ENCODE assay signal across 11 cellular contexts in the genomic region with DNA sequence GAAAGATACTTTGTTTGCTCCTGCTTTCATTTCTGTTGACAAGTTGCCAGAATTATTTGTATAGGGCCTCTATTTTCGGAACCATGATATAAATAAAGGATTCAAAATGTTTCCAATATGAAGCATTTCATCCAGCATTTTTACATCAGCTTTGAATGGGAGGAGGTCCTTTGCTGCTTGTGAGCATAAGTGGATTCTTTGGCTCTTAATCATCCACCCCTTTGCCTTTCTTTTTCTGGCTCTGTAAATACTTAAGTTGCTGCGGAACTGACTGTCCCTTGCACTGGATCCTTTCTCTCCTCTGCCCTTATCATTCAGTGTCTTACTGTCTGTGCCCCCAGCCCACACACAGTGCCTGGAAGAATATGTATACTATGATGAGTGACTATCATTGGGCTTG.
DNase-seq lines count a peak whose midpoint lies in the region; ATAC-seq and TF ChIP-seq lines count a peak whose summit lies in the region.
"Had no signal": no experiment of that assay in that cellular context is flagged by ENCODE, and none has a peak within 500 bp of the region (broad histone marks: within the 10 kb centered on the region; RNA-seq: fewer than 3 reads in every experiment).

No MANE protein-coding gene starts in this region.

- in situ Hi-C loops in GM23248 (cut with MboI): no loop called here

- no peak for ATAC-seq in HG03139 (IDR thresholded peaks at IDR 0.05; ENCODE audit: unreplicated experiment)
- ATAC-seq: activated T-cell treated with anti-CD3 and anti-CD28 coated beads, Interleukin-2, amount 50 U/mL, for 72 hours; naive thymus-derived CD4-positive, alpha-beta T cell had no signal

- intact Hi-C loops in thyroid gland (cut with DNase I): no loop called here

- H3K9me2 ChIP-seq in GM23248 (ENCODE audit: insufficient read depth) (no peaks in the 10 kb centered on the region), SK-N-SH (no peaks in the 10 kb centered on the region)

- POLR2A ChIA-PET in SK-N-SH (lab: Yijun Ruan, JAX): no interaction called here

- H3K36me3 ChIP-seq in GM23248 (ENCODE audit: low read depth) (no peaks in the 10 kb centered on the region), SK-N-SH (replicated peaks in 1 of 2; ENCODE audit: control insufficient read depth in 1 of 2, insufficient read depth in 2 of 2, low read length in 1 of 2) (no peaks in the 10 kb centered on the region), thyroid gland (no peaks in the 10 kb centered on the region), tibial nerve (no peaks in the 10 kb centered on the region)

- TF ChIP-seq EP300 in SK-N-SH (IDR thresholded peaks at IDR 0.05; ENCODE audit: borderline replicate concordance in 1 of 2, low read depth in 1 of 2, low read length in 1 of 2) (peak in 1 of 2 experiments; percentile 37; a peak in 1 of 4 replicates), tibial nerve (IDR thresholded peaks at IDR 0.05) (peak in 1 of 2 donors; percentile 74)

- H3K79me2 ChIP-seq in GM23248 (ENCODE audit: insufficient read depth) (peaks cover 82% of the 10 kb centered on the region), SK-N-SH (ENCODE audit: insufficient read depth) (peaks cover 13% of the 10 kb centered on the region; the same call in 1 of the 2 replicates)

- DNase-seq in GM23248: peak; percentile 89
- DNase-seq in SK-N-SH: no peak
- peak; percentile 96 for DNase-seq in foreskin melanocyte
- peak; percentile 24 to 25 for DNase-seq in thyroid gland
- DNase-seq in tibial nerve (ENCODE audit: low spot score in 2 of 2): no peak
- DNase-seq in NCI-H187 (lab: John Stamatoyannopoulos, UW): no peak
- DNase-seq: activated T-cell treated with anti-CD3 and anti-CD28 coated beads, Interleukin-2, amount 50 U/mL, for 72 hours; H7; NCI-H510A had no signal

- H3K9me3 ChIP-seq in GM23248 (ENCODE audit: low read depth) (no peaks in the 10 kb centered on the region), SK-N-SH (no peaks in the 10 kb centered on the region), thyroid gland (no peaks in the 10 kb centered on the region), tibial nerve (no peaks in the 10 kb centered on the region)

- WGBS in GM23248 (ENCODE audit: low coverage in 1 of 2, low lambda C conversion rate in 2 of 2, missing lambda C conversion rate in 2 of 2), 2 experiments: 9 to 11% methylated on average over 2 of the region's 2 CpGs
- WGBS in SK-N-SH (ENCODE audit: low lambda C conversion rate): 15% methylated on average over 2 of the region's 2 CpGs
- WGBS in thyroid gland, 2 donors: 34 to 42% methylated on average over 2 of the region's 2 CpGs
- 17 to 25% methylated on average over 2 of the region's 2 CpGs for WGBS in tibial nerve, 2 donors

- H3K27me3 ChIP-seq in GM23248 (replicated peaks; ENCODE audit: insufficient read depth) (no peaks in the 10 kb centered on the region), SK-N-SH (ENCODE audit: insufficient read depth) (no peaks in the 10 kb centered on the region), thyroid gland (no peaks in the 10 kb centered on the region), tibial nerve (no peaks in the 10 kb centered on the region)

- H4K20me1 ChIP-seq in GM23248 (ENCODE audit: insufficient read depth) (no peaks in the 10 kb centered on the region), SK-N-SH (ENCODE audit: insufficient read depth) (no peaks in the 10 kb centered on the region)

- H3K4me3 ChIP-seq in GM23248: peak overlapping the region; percentile 6; the same call in 1 of the 2 replicates
- H3K4me3 ChIP-seq in SK-N-SH (ENCODE audit: low read depth in 2 of 2, low read length in 1 of 2): no peak overlapping the region
- H3K4me3 ChIP-seq in thyroid gland (replicated peaks in 1 of 3): no peak overlapping the region
- H3K4me3 ChIP-seq in tibial nerve: no peak overlapping the region

- no peak for TF ChIP-seq POLR2A in thyroid gland (IDR thresholded peaks at IDR 0.05)
- no peak for TF ChIP-seq POLR2A in tibial nerve (IDR thresholded peaks at IDR 0.05)

- TF ChIP-seq CTCF in SK-N-SH (IDR thresholded peaks at IDR 0.05) (no peak), thyroid gland (IDR thresholded peaks at IDR 0.05) (no peak), tibial nerve (IDR thresholded peaks at IDR 0.05) (no peak)

- H3K9ac ChIP-seq in GM23248 (no peak overlapping the region), SK-N-SH (no peak overlapping the region)

- H3F3A ChIP-seq in GM23248 (ENCODE audit: insufficient read depth) (peaks cover 13% of the 10 kb centered on the region), SK-N-SH (replicated peaks; ENCODE audit: insufficient read depth) (peaks cover 3% of the 10 kb centered on the region)

- H3K4me2 ChIP-seq in GM23248 (ENCODE audit: unreplicated experiment) (peak overlapping the region; percentile 55), SK-N-SH (peak overlapping the region; percentile 36; the same call in 1 of the 2 replicates)

- no peak for TF ChIP-seq RAD21 in SK-N-SH (IDR thresholded peaks at IDR 0.05; ENCODE audit: low read length)

- CTCF ChIA-PET in SK-N-SH (lab: Yijun Ruan, JAX): interaction anchor here (0.6 to 1.0 kb wide), 2 partner anchors 11 to 53 kb away, joined by 3 to 4 read pairs; no protein-coding TSS in a partner anchor

- H3K4me1 ChIP-seq in GM23248 (ENCODE audit: insufficient read depth): peaks cover 19% of the 10 kb centered on the region
- H3K4me1 ChIP-seq in SK-N-SH (ENCODE audit: control insufficient read depth in 1 of 2, insufficient read depth in 2 of 2, low read depth in 1 of 2, low read length in 1 of 2): peaks cover 19% of the 10 kb centered on the region in 2 experiments; a peak in 3 of 4 replicates
- H3K4me1 ChIP-seq in thyroid gland: peaks cover 17 to 21% of the 10 kb centered on the region in 2 donors
- peaks cover 0 to 36% (median 7%) of the 10 kb centered on the region in 4 donors for H3K4me1 ChIP-seq in tibial nerve

- H2AFZ ChIP-seq in GM23248: no peak overlapping the region
- no peak overlapping the region for H2AFZ ChIP-seq in SK-N-SH (ENCODE audit: low read depth)

- H3K27ac ChIP-seq in GM23248: peak overlapping the region; percentile 15
- H3K27ac ChIP-seq in SK-N-SH (ENCODE audit: low read depth in 2 of 2, low read length in 1 of 2): peak overlapping the region; percentile 31 to 60
- H3K27ac ChIP-seq in thyroid gland: peak overlapping the region in 2 of 3 donors; percentile 19 to 34
- peak overlapping the region in 2 of 4 donors; percentile 64 to 72 for H3K27ac ChIP-seq in tibial nerve

TF ChIP-seq in SK-N-SH, 30 proteins besides CTCF, POLR2A, EP300 and RAD21:
- TF ChIP-seq, protein P1, sequence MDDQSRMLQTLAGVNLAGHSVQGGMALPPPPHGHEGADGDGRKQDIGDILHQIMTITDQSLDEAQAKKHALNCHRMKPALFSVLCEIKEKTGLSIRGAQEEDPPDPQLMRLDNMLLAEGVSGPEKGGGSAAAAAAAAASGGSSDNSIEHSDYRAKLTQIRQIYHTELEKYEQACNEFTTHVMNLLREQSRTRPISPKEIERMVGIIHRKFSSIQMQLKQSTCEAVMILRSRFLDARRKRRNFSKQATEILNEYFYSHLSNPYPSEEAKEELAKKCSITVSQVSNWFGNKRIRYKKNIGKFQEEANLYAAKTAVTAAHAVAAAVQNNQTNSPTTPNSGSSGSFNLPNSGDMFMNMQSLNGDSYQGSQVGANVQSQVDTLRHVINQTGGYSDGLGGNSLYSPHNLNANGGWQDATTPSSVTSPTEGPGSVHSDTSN (IDR thresholded peaks at IDR 0.05): peak; percentile 27; the same call in 1 of the 2 replicates
- TF ChIP-seq TCF12 (IDR thresholded peaks at IDR 0.05) (0 out of 2 replicates have a peak, but pooled peaks have one; percentile 29), TEAD4 (IDR thresholded peaks at IDR 0.05; ENCODE audit: borderline replicate concordance, insufficient read depth) (peak; percentile 36; the same call in 1 of the 2 replicates), GABPA (IDR thresholded peaks at IDR 0.05; ENCODE audit: low read depth) (no peak), RXRA (IDR thresholded peaks at IDR 0.05; ENCODE audit: borderline replicate concordance, low read depth) (no peak), JUND (IDR thresholded peaks at IDR 0.05) (peak; percentile 79), MEF2A (IDR thresholded peaks at IDR 0.05; ENCODE audit: borderline replicate concordance, low read depth) (peak; percentile 34; the same call in 1 of the 2 replicates), NFIC (IDR thresholded peaks at IDR 0.05; ENCODE audit: borderline replicate concordance) (0 out of 2 replicates have a peak, but pooled peaks have one; percentile 35), FOSL2 (IDR thresholded peaks at IDR 0.05; ENCODE audit: borderline replicate concordance, low read depth) (peak; percentile 70; the same call in 1 of the 2 replicates)

Comparison
In these comparisons a context has a peak if more than half of its experiments do, and no peak if none do; other contexts are left out.
1. DNase-seq: peak in GM23248 (single experiment), foreskin melanocyte (single experiment) and thyroid gland (2 of 2); none in SK-N-SH (single experiment), tibial nerve (0 of 2) and NCI-H187 (0 of 2).